In genomic region chr17:76384222-76384986, GRCh38 we compare ENCODE assay signal across 8 cellular contexts. TPM values are rescaled to one million over a fixed set of nuclear protein-coding genes. Genes with fewer than 3 reads are reported as not detected.
A peak's percentile ranks its signal among the peaks of the same experiment; 100 is the strongest.
DNase-seq lines count a peak whose midpoint lies in the region; ATAC-seq and TF ChIP-seq lines count a peak whose summit lies in the region.

SPHK1 (plus strand) TSS chr17:76384609; CDS start chr17:76385645, 1,036 bp downstream.

- 0 to 1% (median 0%) methylated on average over 80 to 118 of the region's 118 CpGs for WGBS in adipose tissue, 3 donors
- WGBS in heart right ventricle, 2 donors, result 1% methylated on average over 81 to 118 of the region's 118 CpGs

- peaks cover 0 to 11% (median 0%) of the 10 kb centered on the region in 7 donors for H3K27me3 ChIP-seq in heart right ventricle

- no peaks in the 10 kb centered on the region for H3K36me3 ChIP-seq in SK-N-MC (ENCODE audit: insufficient read depth, low read length)
- H3K36me3 ChIP-seq in heart right ventricle, result peaks cover 0 to 12% (median 0%) of the 10 kb centered on the region in 9 donors

- H3K9me3 ChIP-seq in SK-N-MC (ENCODE audit: low read depth, low read length) (no peaks in the 10 kb centered on the region), heart right ventricle (no peaks in the 10 kb centered on the region)

- H3K4me3 ChIP-seq in SK-N-MC (peak within 1 kb of the TSS; percentile 92), heart right ventricle (peak within 1 kb of the TSS; percentile 54 to 84 (median 70))

- H3K4me1 ChIP-seq in heart right ventricle, result peaks cover 8 to 52% (median 40%) of the 10 kb centered on the region in 9 donors

- TF ChIP-seq POLR2A in GM19193 (IDR thresholded peaks at IDR 0.05; ENCODE audit: extremely low read depth, insufficient read depth, insufficient read length), result peak; percentile 39

- no peak for TF ChIP-seq CTCF in heart right ventricle (IDR thresholded peaks at IDR 0.05)

- H3K9ac ChIP-seq in SK-N-MC (ENCODE audit: insufficient read length), result peak within 1 kb of the TSS; percentile 63

- intact Hi-C loops in heart right ventricle (cut with DNase I), result no loop called here

- peak; percentile 65 to 92 (median 78) for ATAC-seq in heart right ventricle

- no peak within 1 kb of the TSS for H3K27ac ChIP-seq in SK-N-MC
- no peak within 1 kb of the TSS for H3K27ac ChIP-seq in adipose tissue (ENCODE audit: low read depth, low read length)
- peak within 1 kb of the TSS; percentile 54 to 98 (median 86) for H3K27ac ChIP-seq in heart right ventricle

- DNase-seq in AML-193 (lab: John Stamatoyannopoulos, UW) (peak; percentile 63 to 70), HK-2 (ENCODE audit: unreplicated experiment) (peak; percentile 77), SK-N-MC (ENCODE audit: low read depth, low spot score) (no peak), heart right ventricle (peak; percentile 63 to 80), renal cortical epithelial cell (ENCODE audit: low read depth) (no peak), medulla oblongata (ENCODE audit: extremely low spot score) (no peak)

RNA-seq across cellular contexts. Expression of gene SPHK1, which starts in this region (rescaled TPM):
- 10 to 100 TPM in 2 of 3 donors, 1 to 10 TPM in 1; 8.4 to 33.0 (median 15.5) TPM for polyA plus RNA-seq in adipose tissue
- total RNA-seq in heart right ventricle, result 10 to 100 TPM in 2 of 10 donors, 1 to 10 TPM in 8; 1.7 to 17.3 (median 3.2) TPM
- 10 to 100 TPM in 1 of 2 donors, 1 to 10 TPM in 1; 3.5 to 20.8 TPM for polyA plus RNA-seq in heart right ventricle
- 16.5 and 118 TPM in 2 replicates for total RNA-seq in renal cortical epithelial cell

Comparison
In these comparisons a context has a peak if more than half of its experiments do, and no peak if none do; other contexts are left out.
1. DNase-seq: peak in AML-193 (2 of 2), HK-2 (single experiment) and heart right ventricle (2 of 2); none in SK-N-MC (single experiment), renal cortical epithelial cell (single experiment) and medulla oblongata (single experiment).
2. H3K27ac ChIP-seq: peak in heart right ventricle (10 of 10); none in SK-N-MC (single experiment) and adipose tissue (single experiment).